In genomic region chr5:4192111-4192510, GRCh38 we compare ENCODE assay signal across 27 cellular contexts.
"Had no signal": no experiment of that assay in that cellular context is flagged by ENCODE, and none has a peak within 500 bp of the region (broad histone marks: within the 10 kb centered on the region; RNA-seq: fewer than 3 reads in every experiment).

No MANE protein-coding gene starts in this region.

- ATAC-seq: naive thymus-derived CD8-positive, alpha-beta T cell; psoas muscle; right lobe of liver; stimulated activated memory B cell treated with anti-CD40 and anti-IgM and Interleukin-4, amounts not matched to agents 10 μg/mL and 1 μg/mL and 100 μg/mL, for 72 hours had no signal

- H3K4me3 Mint-ChIP-seq: naive thymus-derived CD8-positive, alpha-beta T cell; natural killer cell treated with Interleukin-12 subunit alpha and Interleukin-12 subunit beta and Interleukin-15 and Interleukin-18, amount 100 ng/mL, for 72 hours; nephron progenitor cell; neural crest cell; stimulated activated memory B cell treated with anti-CD40 and anti-IgM and Interleukin-4, amounts not matched to agents 10 μg/mL and 1 μg/mL and 100 μg/mL, for 72 hours; stimulated activated naive CD8-positive, alpha-beta T cell treated with anti-CD3 and anti-CD28 coated beads, Interleukin-15, Interleukin-2, amounts not matched to agents 100 ng/mL and 50 ng/mL, for 24 hours had no signal

- H3K27ac Mint-ChIP-seq: natural killer cell treated with Interleukin-12 subunit alpha and Interleukin-12 subunit beta and Interleukin-15 and Interleukin-18, amount 100 ng/mL, for 72 hours; progenitor cell of endocrine pancreas; stimulated activated memory B cell treated with anti-CD40 and anti-IgM and Interleukin-4, amounts not matched to agents 10 μg/mL and 1 μg/mL and 100 μg/mL, for 72 hours; stimulated activated naive CD8-positive, alpha-beta T cell treated with anti-CD3 and anti-CD28 coated beads, Interleukin-15, Interleukin-2, amounts not matched to agents 100 ng/mL and 50 ng/mL, for 24 hours had no signal

- H3K9me3 ChIP-seq: ovary, psoas muscle, right lobe of liver, sigmoid colon, stomach, thoracic aorta, thyroid gland, tibial nerve, upper lobe of left lung, vagina had no signal

- FAIRE-seq: small intestine, urothelium cell line had no signal

- H2AFZ ChIP-seq: parathyroid adenoma had no signal

- DNase-seq: nephron progenitor cell; occipital lobe; ovary; psoas muscle; right cardiac atrium; right lobe of liver; sigmoid colon; small intestine; stimulated activated CD4-positive, alpha-beta T cell treated with anti-CD3 and anti-CD28 coated beads, Interleukin-15, amount 100 ng/mL, for 24 hours; stimulated activated CD4-positive, alpha-beta T cell treated with anti-CD3 and anti-CD28 coated beads, Interleukin-2, amount 100 ng/mL, for 24 hours; stimulated activated CD4-positive, alpha-beta T cell treated with anti-CD3 and anti-CD28 coated beads, Interleukin-2, amount 100 ng/mL, for 48 hours; stimulated activated CD4-positive, alpha-beta T cell treated with anti-CD3 and anti-CD28 coated beads, Interleukin-4, amount 100 ng/mL, for 24 hours; stomach; thyroid gland; trophoblast cell had no signal

- H3K9ac ChIP-seq: parathyroid adenoma had no signal

- H3K4me3 ChIP-seq: ovary, psoas muscle, right lobe of liver, sigmoid colon, stomach, thoracic aorta, thyroid gland, tibial nerve, upper lobe of left lung, vagina had no signal

- H3K27me3 ChIP-seq: ovary, right lobe of liver, sigmoid colon, stomach, thyroid gland, tibial nerve, upper lobe of left lung, vagina had no signal

- H3K4me1 ChIP-seq: parathyroid adenoma, psoas muscle, right lobe of liver, sigmoid colon, stomach, thyroid gland, tibial nerve, upper lobe of left lung, vagina had no signal

- H3K4me1 Mint-ChIP-seq: naive thymus-derived CD8-positive, alpha-beta T cell; stimulated activated memory B cell treated with anti-CD40 and anti-IgM and Interleukin-4, amounts not matched to agents 10 μg/mL and 1 μg/mL and 100 μg/mL, for 72 hours had no signal

- H3K36me3 Mint-ChIP-seq: naive thymus-derived CD8-positive, alpha-beta T cell; natural killer cell treated with Interleukin-12 subunit alpha and Interleukin-12 subunit beta and Interleukin-15 and Interleukin-18, amount 100 ng/mL, for 72 hours; stimulated activated memory B cell treated with anti-CD40 and anti-IgM and Interleukin-4, amounts not matched to agents 10 μg/mL and 1 μg/mL and 100 μg/mL, for 72 hours had no signal

- H3K36me3 ChIP-seq: ovary, right lobe of liver, sigmoid colon, stomach, thoracic aorta, thyroid gland, tibial nerve, upper lobe of left lung, vagina had no signal

- H3K79me2 ChIP-seq: parathyroid adenoma had no signal

- H3K27ac ChIP-seq: ovary, parathyroid adenoma, psoas muscle, right lobe of liver, sigmoid colon, stomach, thoracic aorta, thyroid gland, tibial nerve, upper lobe of left lung, vagina had no signal

- H3K9me3 Mint-ChIP-seq: nephron progenitor cell; neural crest cell; stimulated activated memory B cell treated with anti-CD40 and anti-IgM and Interleukin-4, amounts not matched to agents 10 μg/mL and 1 μg/mL and 100 μg/mL, for 72 hours; stimulated activated naive CD8-positive, alpha-beta T cell treated with anti-CD3 and anti-CD28 coated beads, Interleukin-15, Interleukin-2, amounts not matched to agents 100 ng/mL and 50 ng/mL, for 24 hours had no signal
